In genomic region chr15:61517776-61518175, GRCh38 we compare ENCODE assay signal across 22 cellular contexts.
"Had no signal": no experiment of that assay in that cellular context is flagged by ENCODE, and none has a peak within 500 bp of the region (broad histone marks: within the 10 kb centered on the region; RNA-seq: fewer than 3 reads in every experiment).

No MANE protein-coding gene starts in this region.

- DNase-seq: activated CD4-positive, alpha-beta T cell treated with anti-CD3 and anti-CD28 coated beads for 4 hours; activated CD4-positive, alpha-beta T cell treated with anti-CD3 and anti-CD28 coated beads, Interleukin-2, amount 50 U/mL, for 4 hours; activated CD8-positive, alpha-beta memory T cell treated with anti-CD3 and anti-CD28 coated beads, Interleukin-2, amount 10 ng/mL, durations not matched to agents 7 days and 5 days; activated CD8-positive, alpha-beta T cell treated with anti-CD3 and anti-CD28 coated beads, Interleukin-2, amount 10 ng/mL, durations not matched to agents 7 days and 5 days; activated effector memory CD4-positive, alpha-beta T cell treated with Interleukin-2 at 50 U/mL for 16 hours; activated naive CD4-positive, alpha-beta T cell; activated T-cell treated with anti-CD3 and anti-CD28 coated beads, Interleukin-2, amount 50 U/mL, for 24 hours; aorta; KG1; MV-4-11; NCI-H1092 treated with DMSO at 0.1 percent for 48 hours; NCI-H1417 treated with DMSO at 0.1 percent for 48 hours; NCI-H1694; NCI-H2029 treated with DMSO at 0.1 percent for 48 hours; NCI-H345; NCI-H510A; NCI-H526 treated with DMSO at 0.1 percent for 48 hours; NCI-H82; Right ventricle myocardium superior; RPMI8226; SJCRH30 had no signal

- ATAC-seq: activated CD4-positive, CD25-positive, alpha-beta regulatory T cell treated with anti-CD3 and anti-CD28 coated beads, Interleukin-2, amount 50 U/mL, for 24 hours; activated CD8-positive, alpha-beta memory T cell treated with anti-CD3 and anti-CD28 coated beads, Interleukin-2, amount 10 ng/mL, durations not matched to agents 7 days and 5 days; activated CD8-positive, alpha-beta T cell treated with anti-CD3 and anti-CD28 coated beads, Interleukin-2, amount 10 ng/mL, durations not matched to agents 7 days and 5 days had no signal
